ENCODE assay signal across 8 cellular contexts in genomic region chr11:19713221-19714092, GRCh38. TPM values are rescaled to one million over a fixed set of nuclear protein-coding genes. Genes with fewer than 3 reads are reported as not detected.
DNase-seq lines count a peak whose midpoint lies in the region; ATAC-seq and TF ChIP-seq lines count a peak whose summit lies in the region.

No MANE protein-coding gene starts in this region.

- DNase-seq in astrocyte of the cerebellum (ENCODE audit: low read depth) = no peak
- DNase-seq in NCI-H1048 (lab: John Stamatoyannopoulos, UW) = no peak

- peak; percentile 1 for ATAC-seq in HG03354 (IDR thresholded peaks at IDR 0.05; ENCODE audit: poor library complexity, severe bottlenecking, unreplicated experiment)
- no peak for ATAC-seq in GM21515 (IDR thresholded peaks at IDR 0.05; ENCODE audit: unreplicated experiment)
- no peak for ATAC-seq in GM18517 (IDR thresholded peaks at IDR 0.05; ENCODE audit: unreplicated experiment)

- TF ChIP-seq RAD21 in liver (IDR thresholded peaks at IDR 0.05) = no peak

- H3K27me3 ChIP-seq in liver (ENCODE audit: control insufficient read depth in 4 of 4, insufficient read depth in 4 of 4, low read length in 3 of 4) (no peaks in the 10 kb centered on the region), thymus (ENCODE audit: control insufficient read depth, insufficient read depth) (peaks cover 35% of the 10 kb centered on the region)

- H3K36me3 ChIP-seq in ES-I3 (ENCODE audit: insufficient read depth, low read length) (no peaks in the 10 kb centered on the region), liver (ENCODE audit: control insufficient read depth in 4 of 4, insufficient read depth in 3 of 4, low read depth in 1 of 4, low read length in 3 of 4) (no peaks in the 10 kb centered on the region), thymus (ENCODE audit: control insufficient read depth, insufficient read depth) (no peaks in the 10 kb centered on the region)

- peak overlapping the region; percentile 72 for H3K9ac ChIP-seq in ES-I3 (ENCODE audit: low read depth, low read length)
- peak overlapping the region in 1 of 2 donors; percentile 34 for H3K9ac ChIP-seq in liver (ENCODE audit: low read depth in 1 of 2, low read length in 2 of 2)

- TF ChIP-seq CTCF in astrocyte of the cerebellum (IDR thresholded peaks at IDR 0.05; ENCODE audit: low read depth, low read length, missing control alignments) (no peak), liver (IDR thresholded peaks at IDR 0.05; ENCODE audit: low read depth, low read length, missing input control) (no peak)

- in situ Hi-C loops in astrocyte of the cerebellum (cut with HindIII; ENCODE audit: low sequenced_read_pairs) = no loop called here

- 3% methylated on average over 63 of the region's 63 CpGs for WGBS in liver
- 2% methylated on average over 63 of the region's 63 CpGs for WGBS in thymus

- H3K27ac ChIP-seq in liver (ENCODE audit: low read depth in 1 of 2, low read length in 2 of 2) (no peak overlapping the region), thymus (ENCODE audit: low read depth) (no peak overlapping the region)

- H3K4me3 ChIP-seq in astrocyte of the cerebellum (ENCODE audit: low read depth, low read length) = peak overlapping the region; percentile 68
- peak overlapping the region; percentile 7 to 64 (median 54) for H3K4me3 ChIP-seq in liver (ENCODE audit: low read depth in 1 of 3, low read length in 3 of 3)
- H3K4me3 ChIP-seq in thymus (ENCODE audit: low read length) = peak overlapping the region; percentile 58

- no peaks in the 10 kb centered on the region for H3K9me3 ChIP-seq in ES-I3 (ENCODE audit: control insufficient read depth, insufficient read depth, low read length)
- H3K9me3 ChIP-seq in liver (ENCODE audit: control insufficient read depth in 4 of 4, low read length in 3 of 4) = no peaks in the 10 kb centered on the region
- no peaks in the 10 kb centered on the region for H3K9me3 ChIP-seq in thymus (ENCODE audit: control insufficient read depth)

- peaks cover 11% of the 10 kb centered on the region for H3K4me1 ChIP-seq in ES-I3 (ENCODE audit: insufficient read depth, low read length)
- peaks cover 10 to 36% (median 24%) of the 10 kb centered on the region in 4 donors for H3K4me1 ChIP-seq in liver (ENCODE audit: control insufficient read depth in 4 of 4, insufficient read depth in 4 of 4, low read length in 3 of 4)
- H3K4me1 ChIP-seq in thymus (ENCODE audit: control insufficient read depth, insufficient read depth, low read length) = no peaks in the 10 kb centered on the region

TF ChIP-seq in liver, 16 proteins besides CTCF, POLR2A, EP300 and RAD21:
- no peak for TF ChIP-seq EGR1 (IDR thresholded peaks at IDR 0.05; ENCODE audit: low read depth in 2 of 2)
- no peak for TF ChIP-seq ATF3 (IDR thresholded peaks at IDR 0.05)
- TF ChIP-seq FOXA1 (IDR thresholded peaks at IDR 0.05) = no peak
- TF ChIP-seq HNF4A (conservative IDR thresholded peaks at IDR 0.05) = no peak
- TF ChIP-seq GABPA (IDR thresholded peaks at IDR 0.05 in 1 of 2, conservative IDR thresholded peaks at IDR 0.05 in 1 of 2) = no peak
- TF ChIP-seq YY1 (IDR thresholded peaks at IDR 0.05) = no peak
- no peak for TF ChIP-seq HNF4G (IDR thresholded peaks at IDR 0.05)
- no peak for TF ChIP-seq NR2F2 (IDR thresholded peaks at IDR 0.05)
- no peak for TF ChIP-seq RXRA (IDR thresholded peaks at IDR 0.05)
- TF ChIP-seq MAX (IDR thresholded peaks at IDR 0.05) = no peak
- no peak for TF ChIP-seq JUND (IDR thresholded peaks at IDR 0.05)
- no peak for TF ChIP-seq SP1 (IDR thresholded peaks at IDR 0.05)
- TF ChIP-seq TAF1 (conservative IDR thresholded peaks at IDR 0.05) = no peak
- TF ChIP-seq REST (IDR thresholded peaks at IDR 0.05) = no peak
- no peak for TF ChIP-seq FOXA2 (IDR thresholded peaks at IDR 0.05)
- no peak for TF ChIP-seq ZBTB33 (IDR thresholded peaks at IDR 0.05)

RNA-seq across cellular contexts. Expression of gene NAV2, which starts 0.8 kb away (rescaled TPM):
- total RNA-seq in liver = 10 to 100 TPM in 1 of 2 donors, 1 to 10 TPM in 1; 6.3 to 20.5 TPM
- polyA plus RNA-seq in liver (10 to 100 TPM; 10.1 to 13.1 TPM), thymus (5.8 TPM)
